ENCODE assay signal across 10 cellular contexts in the genomic region with DNA sequence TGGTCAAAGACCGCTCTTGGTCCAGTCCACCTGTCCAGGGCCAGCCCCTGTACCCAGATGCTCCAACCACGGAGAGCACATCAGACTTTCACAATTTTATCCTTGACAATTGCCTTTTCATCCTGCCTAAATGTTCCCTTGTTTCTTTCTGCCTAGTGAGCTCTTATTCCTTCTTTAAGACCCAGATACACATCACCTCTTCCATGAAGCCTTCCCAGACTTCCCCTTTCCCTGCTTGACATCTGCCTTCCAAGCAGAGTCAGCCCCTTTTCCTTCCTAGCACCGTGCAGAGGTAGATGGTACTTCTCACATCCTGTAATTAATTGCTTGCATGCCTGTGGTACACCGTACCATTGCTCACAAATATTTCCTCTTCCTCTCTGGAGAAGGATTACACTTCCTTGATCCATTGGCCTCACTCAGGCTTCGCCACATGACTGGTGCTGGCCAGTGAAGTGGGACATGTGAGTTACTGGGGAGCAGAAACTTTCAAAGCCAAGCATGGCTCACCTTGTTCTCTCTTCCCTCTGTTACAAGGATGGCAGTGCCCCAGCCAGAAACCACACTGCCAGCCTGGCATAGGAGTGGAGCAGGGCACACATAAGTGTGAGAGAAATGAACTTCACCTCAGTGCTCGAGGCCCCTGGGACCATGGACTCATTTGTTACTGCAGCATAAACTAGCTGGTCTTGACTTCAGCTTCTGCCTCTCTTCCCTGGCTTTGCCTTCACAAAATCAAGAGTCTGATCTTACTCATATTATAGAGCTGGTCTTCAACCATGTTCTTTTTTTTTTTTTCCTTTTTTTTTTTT. TPM values are rescaled to one million over a fixed set of nuclear protein-coding genes. Genes with fewer than 3 reads are reported as not detected.
DNase-seq lines count a peak whose midpoint lies in the region; ATAC-seq and TF ChIP-seq lines count a peak whose summit lies in the region.
"Had no signal": no experiment of that assay in that cellular context is flagged by ENCODE, and none has a peak within 500 bp of the region (broad histone marks: within the 10 kb centered on the region; RNA-seq: fewer than 3 reads in every experiment).

No MANE protein-coding gene starts in this region.

- no peak overlapping the region for H3K27ac ChIP-seq in MM.1S (ENCODE audit: low read length)
- no peak overlapping the region for H3K27ac ChIP-seq in mammary epithelial cell (ENCODE audit: insufficient read depth, low read depth, low read length)
- H3K27ac ChIP-seq: HL-60 had no signal

- TF ChIP-seq CTCF in MM.1S (IDR thresholded peaks at IDR 0.05; ENCODE audit: low read length) (no peak), mammary epithelial cell (conservative IDR thresholded peaks at IDR 0.05 in 1 of 2, IDR thresholded peaks at IDR 0.05 in 1 of 2; ENCODE audit: extremely low read depth in 1 of 2, insufficient read depth in 1 of 2, low read depth in 1 of 2, low read length in 2 of 2) (no peak), nephron progenitor cell (IDR thresholded peaks at IDR 0.05) (no peak)

- BruUV-seq in mammary epithelial cell (replicated peaks; lab: Mats Ljungman, UMichigan) = no TSS peak

- H3K4me1 ChIP-seq in MM.1S (ENCODE audit: low read length) (no peaks in the 10 kb centered on the region), mammary epithelial cell (ENCODE audit: insufficient read depth, low read length) (peaks cover 23% of the 10 kb centered on the region)

- H2AFZ ChIP-seq in MM.1S (ENCODE audit: low read length) (no peak overlapping the region), mammary epithelial cell (ENCODE audit: low read depth, low read length) (peak overlapping the region; percentile 90)

- peaks cover 54% of the 10 kb centered on the region for H3K4me1 Mint-ChIP-seq in nephron progenitor cell

- H3K27ac Mint-ChIP-seq in nephron progenitor cell = peak overlapping the region; percentile 16

- in situ Hi-C loops in mammary epithelial cell (cut with MboI; ENCODE audit: low sequenced_read_pairs in 2 of 2) = no loop called here

- intact Hi-C loops in mammary epithelial cell (cut with micrococcal nuclease) = no loop called here

- H3K36me3 ChIP-seq in MM.1S (replicated peaks; ENCODE audit: insufficient read depth, low read length) (no peaks in the 10 kb centered on the region), mammary epithelial cell (ENCODE audit: insufficient read depth, low read length) (no peaks in the 10 kb centered on the region)

- peaks cover 98% of the 10 kb centered on the region for H3K27me3 ChIP-seq in MM.1S (replicated peaks; ENCODE audit: insufficient read depth, low read length)
- no peaks in the 10 kb centered on the region for H3K27me3 ChIP-seq in mammary epithelial cell (ENCODE audit: insufficient read depth, low read length)

- WGBS in mammary epithelial cell (ENCODE audit: low coverage, missing lambda C conversion rate) = 60% methylated on average over 5 of the region's 6 CpGs

- H3K79me2 ChIP-seq in MM.1S (ENCODE audit: low read length) (no peaks in the 10 kb centered on the region), mammary epithelial cell (ENCODE audit: insufficient read depth, low read length) (no peaks in the 10 kb centered on the region)

- peaks cover 4% of the 10 kb centered on the region for H3K9me3 Mint-ChIP-seq in nephron progenitor cell

- dilution Hi-C loops in mammary epithelial cell (cut with HindIII; ENCODE audit: low sequenced_read_pairs) = no loop called here

- CTCF ChIA-PET in mammary epithelial cell (lab: Charles Lee; ENCODE audit: low non-redundant PET) = no interaction called here

- H4K20me1 ChIP-seq in MM.1S (ENCODE audit: insufficient read depth, low read length) (no peaks in the 10 kb centered on the region), mammary epithelial cell (ENCODE audit: insufficient read depth, low read length) (no peaks in the 10 kb centered on the region)

- H3K9me3 ChIP-seq in MM.1S (replicated peaks; ENCODE audit: insufficient read depth, low read length) (no peaks in the 10 kb centered on the region), mammary epithelial cell (replicated peaks; ENCODE audit: insufficient read depth, low read length) (no peaks in the 10 kb centered on the region)

- no peaks in the 10 kb centered on the region for H3K36me3 Mint-ChIP-seq in nephron progenitor cell (ENCODE audit: low read depth)

- H3K4me3 Mint-ChIP-seq in nephron progenitor cell = peak overlapping the region; percentile 76

- H3K9me2 ChIP-seq in MM.1S (replicated peaks; ENCODE audit: insufficient read depth, low read length) = no peaks in the 10 kb centered on the region

- ATAC-seq in HG03139 (IDR thresholded peaks at IDR 0.05; ENCODE audit: unreplicated experiment) (no peak), GM18520 (IDR thresholded peaks at IDR 0.05; ENCODE audit: unreplicated experiment) (no peak)

- H3K4me2 ChIP-seq in MM.1S (ENCODE audit: low read depth, low read length) (peak overlapping the region; percentile 78; the same call in 1 of the 2 replicates), mammary epithelial cell (ENCODE audit: insufficient read depth, low read depth, low read length) (peak overlapping the region; percentile 88)

- H3K4me3 ChIP-seq in MM.1S (ENCODE audit: low read length) (peak overlapping the region; percentile 39; the same call in 1 of the 2 replicates), mammary epithelial cell (replicated peaks in 1 of 3; ENCODE audit: insufficient read depth in 1 of 3, low read depth in 2 of 3, low read length in 3 of 3) (no peak overlapping the region)

- DNase-seq in EH (ENCODE audit: low read depth) (peak; percentile 65), MM.1S (no peak), mammary epithelial cell (peak; percentile 84), nephron progenitor cell (no peak), NCI-H526 (lab: John Stamatoyannopoulos, UW) (no peak), DMS79 treated with DMSO at 0.1 percent for 48 hours (lab: John Stamatoyannopoulos, UW) (no peak)

- H3F3A ChIP-seq in MM.1S (ENCODE audit: insufficient read depth, low read length) = no peaks in the 10 kb centered on the region

- no peak overlapping the region for H3K9ac ChIP-seq in MM.1S (ENCODE audit: low read length)
- no peak overlapping the region for H3K9ac ChIP-seq in mammary epithelial cell (ENCODE audit: insufficient read depth, low read length)

- peaks cover 73% of the 10 kb centered on the region for H3K27me3 Mint-ChIP-seq in nephron progenitor cell (ENCODE audit: low read depth, poor library complexity)

RNA-seq across cellular contexts. Expression of a gene that starts 44.0 kb away (rescaled TPM):
- total RNA-seq in mammary epithelial cell = not detected
- not detected for polyA plus RNA-seq in mammary epithelial cell
- not detected for polyA minus RNA-seq in mammary epithelial cell
- total RNA-seq: fibroblast of villous mesenchyme had no signal

RNA-seq across cellular contexts. Expression of a gene that starts 52.8 kb away (rescaled TPM):
- not detected for total RNA-seq in mammary epithelial cell
- polyA plus RNA-seq in mammary epithelial cell = not detected
- polyA minus RNA-seq in mammary epithelial cell = not detected

Comparison
In these comparisons a context has a peak if more than half of its experiments do, and no peak if none do; other contexts are left out.
1. DNase-seq: peak in EH (single experiment) and mammary epithelial cell (single experiment); none in MM.1S (single experiment), nephron progenitor cell (single experiment), NCI-H526 (0 of 2) and DMS79 treated with DMSO at 0.1 percent for 48 hours (single experiment).